In the genomic region with DNA sequence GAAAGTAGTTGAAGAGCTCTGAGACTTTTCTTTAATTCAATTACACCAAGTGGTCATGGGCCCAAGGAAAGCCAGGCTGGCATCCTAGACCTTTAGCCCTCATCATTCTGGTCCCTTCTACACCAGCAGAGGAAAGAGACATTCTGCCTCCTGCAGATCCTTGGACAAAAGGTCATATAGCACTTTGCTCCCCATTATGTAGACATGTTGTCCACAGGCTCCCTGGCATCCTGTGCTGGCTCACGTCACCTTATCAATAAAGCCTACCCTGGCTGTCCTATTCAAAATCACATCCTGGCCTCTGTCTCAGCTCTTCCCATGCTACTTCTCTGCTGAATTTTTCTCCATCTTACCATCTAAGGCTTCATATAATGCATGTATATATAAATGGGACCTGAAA, we compare ENCODE assay signal across 34 cellular contexts.
"Had no signal": no experiment of that assay in that cellular context is flagged by ENCODE, and none has a peak within 500 bp of the region (broad histone marks: within the 10 kb centered on the region; RNA-seq: fewer than 3 reads in every experiment).

No MANE protein-coding gene starts in this region.

- DNase-seq: Karpas-422, Kasumi-1, MG63, MM.1S, MV-4-11, NCI-H1048, NCI-H1092, NCI-H1092 treated with DMSO at 0.1 percent for 48 hours, NCI-H1105, NCI-H1105 treated with DMSO at 0.1 percent for 48 hours, NCI-H1417, NCI-H1417 treated with DMSO at 0.1 percent for 48 hours, NCI-H1436, NCI-H1436 treated with DMSO at 0.1 percent for 48 hours, NCI-H146, NCI-H1694, NCI-H1694 treated with DMSO at 0.1 percent for 48 hours, NCI-H187, NCI-H187 treated with DMSO at 0.1 percent for 48 hours, NCI-H1930, NCI-H2029, NCI-H2029 treated with DMSO at 0.1 percent for 48 hours, NCI-H2081, NCI-H2081 treated with DMSO at 0.1 percent for 48 hours, NCI-H2107, NCI-H2171, NCI-H2171 treated with DMSO at 0.1 percent for 48 hours, NCI-H2227 treated with DMSO at 0.1 percent for 48 hours, NCI-H226, NCI-H345, NCI-H446, NCI-H446 treated with DMSO at 0.1 percent for 48 hours, NCI-H510A, NCI-H510A treated with DMSO at 0.1 percent for 48 hours had no signal
